8 cellular contexts compared by ENCODE assay signal in genomic region chr15:43376017-43376705, GRCh38. TPM values are rescaled to one million over a fixed set of nuclear protein-coding genes. Genes with fewer than 3 reads are reported as not detected.
A peak's percentile ranks its signal among the peaks of the same experiment; 100 is the strongest.
DNase-seq lines count a peak whose midpoint lies in the region; ATAC-seq and TF ChIP-seq lines count a peak whose summit lies in the region.

No MANE protein-coding gene starts in this region.

- peaks cover 23 to 37% of the 10 kb centered on the region in 2 experiments for H3K36me3 ChIP-seq in HEK293 (ENCODE audit: control insufficient read depth in 2 of 2, insufficient read depth in 1 of 2, low read length in 2 of 2)

- no peaks in the 10 kb centered on the region for H3K9me3 Mint-ChIP-seq in natural killer cell

- H3K27ac ChIP-seq in HEK293 (ENCODE audit: extremely low read depth, low read depth, low read length) (no peak overlapping the region), coronary artery (no peak overlapping the region)

- H3K27me3 Mint-ChIP-seq in T-helper 17 cell = no peaks in the 10 kb centered on the region
- H3K27me3 Mint-ChIP-seq in natural killer cell (ENCODE audit: low read depth in 2 of 2) = no peaks in the 10 kb centered on the region

- ATAC-seq in T-helper 17 cell (peak; percentile 78), natural killer cell (peak; percentile 70 to 71 (median 71)), GM18511 (IDR thresholded peaks at IDR 0.05; ENCODE audit: unreplicated experiment) (no peak)

- CTCF ChIA-PET in HEK293 (lab: Yijun Ruan, JAX) = interaction anchor here (0.8 to 2.4 kb wide), 9 partner anchors 9 to 139 kb away, joined by 3 to 10 read pairs (median 4); no protein-coding TSS in a partner anchor

- H3K4me1 Mint-ChIP-seq in T-helper 17 cell (peaks cover 29% of the 10 kb centered on the region), natural killer cell (peaks cover 24 to 25% of the 10 kb centered on the region in 2 donors)

- POLR2A ChIA-PET in HEK293 (lab: Yijun Ruan, JAX) = interaction anchor here (0.6 kb wide), 2 partner anchors 14 to 34 kb away, joined by 3 read pairs; no protein-coding TSS in a partner anchor

- H3K9me3 ChIP-seq in HEK293 (ENCODE audit: control insufficient read depth, insufficient read depth, low read depth, low read length) = no peaks in the 10 kb centered on the region
- H3K9me3 ChIP-seq in T-helper 17 cell (ENCODE audit: control insufficient read depth, low read length, poor library complexity, severe bottlenecking) = no peaks in the 10 kb centered on the region

- DNase-seq in D341Med (ENCODE audit: low spot score) (peak; percentile 64), T-helper 17 cell (no peak), coronary artery (ENCODE audit: low spot score) (no peak), natural killer cell (no peak), pons (ENCODE audit: low spot score) (no peak), NCI-H226 (no peak)

- H3K27ac Mint-ChIP-seq in T-helper 17 cell (no peak overlapping the region), natural killer cell (no peak overlapping the region)

- 0 out of 2 replicates have a peak, but pooled peaks have one; percentile 10 for TF ChIP-seq CTCF in HEK293 (tag by site-specific recombination; IDR thresholded peaks at IDR 0.05)
- TF ChIP-seq CTCF in coronary artery (IDR thresholded peaks at IDR 0.05) = peak; percentile 32
- TF ChIP-seq CTCF in natural killer cell (IDR thresholded peaks at IDR 0.05) = peak; percentile 82

- H3K36me3 Mint-ChIP-seq in T-helper 17 cell (ENCODE audit: low read depth) (peaks cover 7% of the 10 kb centered on the region), natural killer cell (no peaks in the 10 kb centered on the region)

- no peak overlapping the region for H3K4me3 ChIP-seq in HEK293 (ENCODE audit: low read depth, low read length)
- no peak overlapping the region for H3K4me3 ChIP-seq in coronary artery

- intact Hi-C loops in natural killer cell (cut with micrococcal nuclease) = loop anchor here (5.0 kb wide), 1 partner anchor 136 kb away; no protein-coding TSS in a partner anchor

- no peaks in the 10 kb centered on the region for H3K4me1 ChIP-seq in HEK293 (ENCODE audit: control insufficient read depth, insufficient read depth, low read length)

- H3K4me3 Mint-ChIP-seq in T-helper 17 cell = no peak overlapping the region
- H3K4me3 Mint-ChIP-seq in natural killer cell = no peak overlapping the region

TF ChIP-seq in HEK293, 187 proteins besides CTCF, POLR2A, EP300 and RAD21:
- no peak for TF ChIP-seq ZNF707 (tag by site-specific recombination; IDR thresholded peaks at IDR 0.05)
- no peak for TF ChIP-seq ZNF785 (tag by site-specific recombination; IDR thresholded peaks at IDR 0.05)
- no peak for TF ChIP-seq ZNF350 (tag by site-specific recombination; IDR thresholded peaks at IDR 0.05)
- TF ChIP-seq ZNF302 (tag by site-specific recombination; IDR thresholded peaks at IDR 0.05; ENCODE audit: low read depth) = no peak
- no peak for TF ChIP-seq WT1 (tag by site-specific recombination; IDR thresholded peaks at IDR 0.05)
- TF ChIP-seq ZNF549 (tag by site-specific recombination; IDR thresholded peaks at IDR 0.05) = no peak
- TF ChIP-seq PATZ1 (tag by site-specific recombination; IDR thresholded peaks at IDR 0.05) = no peak
- no peak for TF ChIP-seq ZNF555 (tag by site-specific recombination; conservative IDR thresholded peaks at IDR 0.05)
- TF ChIP-seq ZNF140 (tag by site-specific recombination; IDR thresholded peaks at IDR 0.05) = no peak
- TF ChIP-seq, protein P1, sequence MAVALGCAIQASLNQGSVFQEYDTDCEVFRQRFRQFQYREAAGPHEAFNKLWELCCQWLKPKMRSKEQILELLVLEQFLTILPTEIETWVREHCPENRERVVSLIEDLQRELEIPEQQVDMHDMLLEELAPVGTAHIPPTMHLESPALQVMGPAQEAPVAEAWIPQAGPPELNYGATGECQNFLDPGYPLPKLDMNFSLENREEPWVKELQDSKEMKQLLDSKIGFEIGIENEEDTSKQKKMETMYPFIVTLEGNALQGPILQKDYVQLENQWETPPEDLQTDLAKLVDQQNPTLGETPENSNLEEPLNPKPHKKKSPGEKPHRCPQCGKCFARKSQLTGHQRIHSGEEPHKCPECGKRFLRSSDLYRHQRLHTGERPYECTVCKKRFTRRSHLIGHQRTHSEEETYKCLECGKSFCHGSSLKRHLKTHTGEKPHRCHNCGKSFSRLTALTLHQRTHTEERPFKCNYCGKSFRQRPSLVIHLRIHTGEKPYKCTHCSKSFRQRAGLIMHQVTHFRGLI (tag by site-specific recombination; IDR thresholded peaks at IDR 0.05) = no peak
- no peak for TF ChIP-seq ZNF223 (tag by site-specific recombination; IDR thresholded peaks at IDR 0.05)
- TF ChIP-seq RBAK (tag by site-specific recombination; IDR thresholded peaks at IDR 0.05) = no peak
- TF ChIP-seq ZNF654 (tag by site-specific recombination; IDR thresholded peaks at IDR 0.05; ENCODE audit: low read depth) = no peak
- no peak for TF ChIP-seq ZNF561 (tag by site-specific recombination; IDR thresholded peaks at IDR 0.05; ENCODE audit: borderline replicate concordance)
- TF ChIP-seq ZNF558 (tag by site-specific recombination; IDR thresholded peaks at IDR 0.05) = no peak
- no peak for TF ChIP-seq ZNF843 (tag by site-specific recombination; IDR thresholded peaks at IDR 0.05)
- no peak for TF ChIP-seq ZNF830 (tag by site-specific recombination; IDR thresholded peaks at IDR 0.05; ENCODE audit: low read depth)
- no peak for TF ChIP-seq ZNF169 (tag by site-specific recombination; IDR thresholded peaks at IDR 0.05)
- no peak for TF ChIP-seq GLIS1 (tag by site-specific recombination; IDR thresholded peaks at IDR 0.05)

RNA-seq across cellular contexts. Expression of gene TUBGCP4, which starts 5.3 kb away (rescaled TPM):
- 10 to 100 TPM; 11.0 to 13.1 TPM for total RNA-seq in T-helper 17 cell
- total RNA-seq in natural killer cell = 10 to 100 TPM; 12.0 to 17.5 (median 15.1) TPM

RNA-seq across cellular contexts. Expression of gene ZSCAN29, which starts 5.3 kb away (rescaled TPM):
- 10 to 100 TPM; 12.5 to 15.9 TPM for total RNA-seq in T-helper 17 cell
- 10 to 100 TPM; 26.5 to 38.3 (median 34.2) TPM for total RNA-seq in natural killer cell

RNA-seq across cellular contexts. Expression of gene LCMT2, which starts 45.8 kb away (rescaled TPM):
- total RNA-seq in T-helper 17 cell = 1 to 10 TPM; 9.0 to 9.4 TPM
- 10 to 100 TPM in 2 of 3 donors, 1 to 10 TPM in 1; 8.0 to 12.6 (median 10.2) TPM for total RNA-seq in natural killer cell

Comparison
In these comparisons a context has a peak if more than half of its experiments do, and no peak if none do; other contexts are left out.
1. CTCF ChIP-seq: peak in every context shown above with its lines; median percentile 82 in natural killer cell; 32 in coronary artery; 10 in HEK293.